ENCODE assay signal across 24 cellular contexts in the genomic region with DNA sequence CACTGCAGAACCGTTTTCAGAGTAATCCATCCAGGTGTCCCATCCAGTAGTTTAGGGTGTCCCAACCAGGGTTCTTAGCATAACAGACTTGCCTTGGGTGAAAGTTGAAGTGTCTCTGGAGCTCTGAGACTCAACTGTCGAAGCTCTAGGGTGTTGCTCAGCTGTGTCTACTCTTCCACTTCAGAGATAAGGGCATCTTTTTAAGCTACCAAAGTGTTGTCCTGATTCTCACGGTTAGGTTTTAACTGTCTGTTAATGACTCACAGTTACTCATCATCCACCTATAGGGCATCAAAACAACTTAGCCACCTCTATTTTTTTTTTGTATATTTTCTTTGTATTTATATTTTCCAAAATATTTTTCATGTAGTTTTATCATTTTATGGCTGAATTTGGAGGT. TPM values are rescaled to one million over a fixed set of nuclear protein-coding genes. Genes with fewer than 3 reads are reported as not detected.
DNase-seq lines count a peak whose midpoint lies in the region; ATAC-seq and TF ChIP-seq lines count a peak whose summit lies in the region.
"Had no signal": no experiment of that assay in that cellular context is flagged by ENCODE, and none has a peak within 500 bp of the region (broad histone marks: within the 10 kb centered on the region; RNA-seq: fewer than 3 reads in every experiment).

No MANE protein-coding gene starts in this region.

- ATAC-seq in foreskin keratinocyte (peak; percentile 27), GM18502 (IDR thresholded peaks at IDR 0.05; ENCODE audit: poor library complexity, unreplicated experiment) (no peak)

- no peaks in the 10 kb centered on the region for H3K4me1 ChIP-seq in foreskin keratinocyte

- peak; percentile 47 for DNase-seq in A172 (ENCODE audit: low spot score)
- DNase-seq in HT1080 (ENCODE audit: low read depth), result peak; percentile 55
- peak; percentile 11 for DNase-seq in amniotic epithelial cell (ENCODE audit: low read depth)
- peak in 1 of 2 donors; percentile 16 for DNase-seq in foreskin keratinocyte
- no peak for DNase-seq in stimulated activated CD4-positive, alpha-beta T cell treated with anti-CD3 and anti-CD28 coated beads, Interleukin-4, amount 100 ng/mL, for 24 hours
- DNase-seq in activated naive CD4-positive, alpha-beta T cell treated with Interleukin-2 at 50 U/mL for 16 hours, result no peak
- DNase-seq: 8988T; CD8-positive, alpha-beta memory T cell; DMS53; GOT3; HCEC 1CT; NCI-H1105; NCI-H146; NCI-H2029 treated with DMSO at 0.1 percent for 48 hours; NCI-H345; NCI-H524 treated with DMSO at 0.1 percent for 48 hours; SHP77 treated with DMSO at 0.1 percent for 48 hours; SW 1271 had no signal

- no peak for TF ChIP-seq CTCF in foreskin keratinocyte (conservative IDR thresholded peaks at IDR 0.05)

- no peaks in the 10 kb centered on the region for H3K27me3 ChIP-seq in foreskin keratinocyte

- no peak overlapping the region for H3K27ac ChIP-seq in foreskin keratinocyte
- H3K27ac ChIP-seq: C4-2B, HL-60, KMS-11, SK-N-MC had no signal

RNA-seq across cellular contexts. Expression of gene TBX18, which starts 36.9 kb away (rescaled TPM):
- total RNA-seq in A172 (2014; rRNA removed; shearing (Covaris generic)), result not detected in 2 replicates
- total RNA-seq in HT1080 (2014; rRNA removed; shearing (Covaris generic)), result 5.1 and 5.9 TPM in 2 replicates
- 4.5 and 4.7 TPM in 2 replicates for polyA plus RNA-seq in HT1080 (2015; cell fraction: cytosol; rRNA removed)
- polyA plus RNA-seq in HT1080 (2015; cell fraction: nucleus; rRNA removed), result 10.8 and 15.8 TPM in 2 replicates
- not detected in 2 replicates for total RNA-seq in foreskin keratinocyte
- not detected in 2 replicates for polyA plus RNA-seq in foreskin keratinocyte
- total RNA-seq: CD8-positive, alpha-beta memory T cell; OCI-LY7 had no signal
- polyA plus RNA-seq: CD8-positive, alpha-beta memory T cell had no signal

Comparison
In these comparisons a context has a peak if more than half of its experiments do, and no peak if none do; other contexts are left out.
1. DNase-seq: peak in A172 (single experiment), HT1080 (single experiment) and amniotic epithelial cell (single experiment); none in stimulated activated CD4-positive, alpha-beta T cell treated with anti-CD3 and anti-CD28 coated beads, Interleukin-4, amount 100 ng/mL, for 24 hours (single experiment) and activated naive CD4-positive, alpha-beta T cell treated with Interleukin-2 at 50 U/mL for 16 hours (single experiment).